8 cellular contexts compared by ENCODE assay signal in the genomic region with DNA sequence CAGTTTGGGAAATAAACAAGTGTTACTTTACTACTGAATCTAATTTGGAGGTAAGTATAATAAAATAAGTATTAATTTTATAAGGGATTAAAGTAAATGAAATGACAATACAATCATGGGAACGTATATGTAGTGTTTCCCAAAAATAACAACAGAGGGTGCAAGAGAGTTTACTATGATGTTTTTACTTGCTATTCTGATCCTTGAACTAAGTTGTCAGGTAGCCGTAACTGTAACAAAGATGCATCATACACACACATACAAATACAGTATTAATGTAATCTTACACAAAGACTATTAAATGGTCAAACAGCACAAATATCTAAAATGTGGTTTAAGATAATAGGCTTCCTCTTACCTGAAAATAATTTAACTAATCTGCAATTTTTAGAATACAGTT.
DNase-seq lines count a peak whose midpoint lies in the region; ATAC-seq and FAIRE-seq lines count a peak whose summit lies in the region.

No MANE protein-coding gene starts in this region.

- peak; percentile 99 for FAIRE-seq in islet of Langerhans (lab: Jason Lieb, UNC)

- ATAC-seq in GM18502 (IDR thresholded peaks at IDR 0.05; ENCODE audit: poor library complexity, unreplicated experiment) (no peak), HG03159 (IDR thresholded peaks at IDR 0.05; ENCODE audit: unreplicated experiment) (no peak)

- DNase-seq in SIG-M5 treated with dmso at 0.1 percent for 504 hours (lab: John Stamatoyannopoulos, UW; ENCODE audit: unreplicated experiment), result peak; percentile 12
- no peak for DNase-seq in SIG-M5 (lab: John Stamatoyannopoulos, UW)
- peak; percentile 58 for DNase-seq in NAMALWA (ENCODE audit: low spot score)
- peak; percentile 53 for DNase-seq in amniotic epithelial cell (ENCODE audit: low read depth)
- no peak for DNase-seq in central memory CD4-positive, alpha-beta T cell

Comparison
In these comparisons a context has a peak if more than half of its experiments do, and no peak if none do; other contexts are left out.
1. DNase-seq: peak in SIG-M5 treated with dmso at 0.1 percent for 504 hours (single experiment), NAMALWA (single experiment) and amniotic epithelial cell (single experiment); none in SIG-M5 (single experiment) and central memory CD4-positive, alpha-beta T cell (single experiment).